15 cellular contexts compared by ENCODE assay signal in the genomic region with DNA sequence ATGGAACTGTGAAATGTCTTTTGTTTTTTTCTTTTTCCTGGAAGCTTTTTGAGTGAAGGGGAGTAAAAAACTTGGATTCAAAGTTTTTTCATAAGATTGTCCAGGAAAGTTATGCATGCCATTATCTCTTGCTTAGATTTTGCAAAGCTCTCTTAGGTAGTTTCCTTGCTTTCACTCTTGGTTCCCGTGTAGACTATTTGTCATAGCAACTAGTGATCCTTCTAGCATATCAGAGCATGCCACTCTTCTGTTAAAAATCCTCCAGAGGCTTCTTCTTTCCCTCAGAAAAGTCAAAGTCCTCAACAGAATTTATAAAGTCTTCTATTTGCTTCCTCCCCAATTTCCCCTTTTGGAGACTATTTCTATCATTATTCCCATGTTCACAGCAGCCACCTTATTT. TPM values are rescaled to one million over a fixed set of nuclear protein-coding genes. Genes with fewer than 3 reads are reported as not detected.
DNase-seq lines count a peak whose midpoint lies in the region; ATAC-seq and TF ChIP-seq lines count a peak whose summit lies in the region.
"Had no signal": no experiment of that assay in that cellular context is flagged by ENCODE, and none has a peak within 500 bp of the region (broad histone marks: within the 10 kb centered on the region; RNA-seq: fewer than 3 reads in every experiment).

No MANE protein-coding gene starts in this region.

- peak; percentile 90 for ATAC-seq in GM18502 (IDR thresholded peaks at IDR 0.05; ENCODE audit: poor library complexity, unreplicated experiment)
- ATAC-seq in GM21423 (IDR thresholded peaks at IDR 0.05; ENCODE audit: unreplicated experiment): peak; percentile 80
- peak; percentile 78 for ATAC-seq in HG03060 (IDR thresholded peaks at IDR 0.05; ENCODE audit: low read depth, unreplicated experiment)
- ATAC-seq in WTC11: no peak
- ATAC-seq: activated naive CD4-positive, alpha-beta T cell treated with anti-CD3 and anti-CD28 coated beads, Interleukin-2, amount 50 U/mL, for 72 hours; left cardiac atrium; pancreas had no signal

- peaks cover 3% of the 10 kb centered on the region for H3K4me1 ChIP-seq in suprapubic skin

- no peaks in the 10 kb centered on the region for H3K27me3 ChIP-seq in suprapubic skin
- H3K27me3 ChIP-seq: pancreas had no signal

- H3K36me3 Mint-ChIP-seq in WTC11: peaks cover 8% of the 10 kb centered on the region

- no peaks in the 10 kb centered on the region for H3K36me3 ChIP-seq in suprapubic skin
- H3K36me3 ChIP-seq: pancreas had no signal

- no peaks in the 10 kb centered on the region for H3K27me3 Mint-ChIP-seq in WTC11 (ENCODE audit: low read depth)

- CTCF ChIA-PET in WTC11 (lab: Charles Lee): interaction anchor here (0.9 to 1.3 kb wide), 3 partner anchors 22 to 141 kb away, joined by 3 to 6 read pairs (median 4); no protein-coding TSS in a partner anchor

- H3K4me3 Mint-ChIP-seq in WTC11: no peak overlapping the region

- H3K27ac Mint-ChIP-seq in WTC11: peak overlapping the region; percentile 67
- H3K27ac Mint-ChIP-seq: activated naive CD4-positive, alpha-beta T cell treated with anti-CD3 and anti-CD28 coated beads, Interleukin-2, amount 50 U/mL, for 72 hours had no signal

- H3K9me3 ChIP-seq in suprapubic skin: no peaks in the 10 kb centered on the region
- H3K9me3 ChIP-seq: pancreas had no signal

- POLR2A ChIA-PET in WTC11 (lab: Charles Lee): no interaction called here

- DNase-seq in WTC11 (ENCODE audit: low spot score): no peak
- DNase-seq in epidermal melanocyte (ENCODE audit: insufficient read length, low spot score): no peak
- DNase-seq in cerebellar nuclear complex (lab: John Stamatoyannopoulos, UW): no peak
- no peak for DNase-seq in NCI-H1694 (lab: John Stamatoyannopoulos, UW)
- DNase-seq in suprapubic skin (ENCODE audit: low spot score in 2 of 2): no peak
- DNase-seq: activated CD4-positive, CD25-positive, alpha-beta regulatory T cell treated with anti-CD3 and anti-CD28 coated beads, Interleukin-2, amount 50 U/mL, for 72 hours; C1 segment of cervical spinal cord; left cardiac atrium; MM.1S; pancreas had no signal

- TF ChIP-seq CTCF in WTC11 (IDR thresholded peaks at IDR 0.05) (no peak), suprapubic skin (IDR thresholded peaks at IDR 0.05) (no peak)

- WGBS in suprapubic skin: 56% methylated on average over 1 of the region's 1 CpG

- no peak for TF ChIP-seq POLR2A in suprapubic skin (IDR thresholded peaks at IDR 0.05)

- no peak for TF ChIP-seq EP300 in suprapubic skin (IDR thresholded peaks at IDR 0.05)

- no peak overlapping the region for H3K27ac ChIP-seq in suprapubic skin
- H3K27ac ChIP-seq: epithelial cell of prostate, pancreas had no signal

- no peak overlapping the region for H3K4me3 ChIP-seq in suprapubic skin
- H3K4me3 ChIP-seq: pancreas had no signal

- H3K4me1 Mint-ChIP-seq in WTC11: peaks cover 72% of the 10 kb centered on the region

- H3K9me3 Mint-ChIP-seq in WTC11: peaks cover 5% of the 10 kb centered on the region
- H3K9me3 Mint-ChIP-seq: activated naive CD4-positive, alpha-beta T cell treated with anti-CD3 and anti-CD28 coated beads, Interleukin-2, amount 50 U/mL, for 72 hours had no signal

TF ChIP-seq in WTC11, 78 proteins besides CTCF, POLR2A, EP300 and RAD21 (continues in another document):
- TF ChIP-seq, protein P1, sequence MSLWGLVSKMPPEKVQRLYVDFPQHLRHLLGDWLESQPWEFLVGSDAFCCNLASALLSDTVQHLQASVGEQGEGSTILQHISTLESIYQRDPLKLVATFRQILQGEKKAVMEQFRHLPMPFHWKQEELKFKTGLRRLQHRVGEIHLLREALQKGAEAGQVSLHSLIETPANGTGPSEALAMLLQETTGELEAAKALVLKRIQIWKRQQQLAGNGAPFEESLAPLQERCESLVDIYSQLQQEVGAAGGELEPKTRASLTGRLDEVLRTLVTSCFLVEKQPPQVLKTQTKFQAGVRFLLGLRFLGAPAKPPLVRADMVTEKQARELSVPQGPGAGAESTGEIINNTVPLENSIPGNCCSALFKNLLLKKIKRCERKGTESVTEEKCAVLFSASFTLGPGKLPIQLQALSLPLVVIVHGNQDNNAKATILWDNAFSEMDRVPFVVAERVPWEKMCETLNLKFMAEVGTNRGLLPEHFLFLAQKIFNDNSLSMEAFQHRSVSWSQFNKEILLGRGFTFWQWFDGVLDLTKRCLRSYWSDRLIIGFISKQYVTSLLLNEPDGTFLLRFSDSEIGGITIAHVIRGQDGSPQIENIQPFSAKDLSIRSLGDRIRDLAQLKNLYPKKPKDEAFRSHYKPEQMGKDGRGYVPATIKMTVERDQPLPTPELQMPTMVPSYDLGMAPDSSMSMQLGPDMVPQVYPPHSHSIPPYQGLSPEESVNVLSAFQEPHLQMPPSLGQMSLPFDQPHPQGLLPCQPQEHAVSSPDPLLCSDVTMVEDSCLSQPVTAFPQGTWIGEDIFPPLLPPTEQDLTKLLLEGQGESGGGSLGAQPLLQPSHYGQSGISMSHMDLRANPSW (CRISPR knock-in tag; conservative IDR thresholded peaks at IDR 0.05; ENCODE audit: low read depth): no peak
- TF ChIP-seq RORB (CRISPR knock-in tag; IDR thresholded peaks at IDR 0.05) (no peak), ATF1 (CRISPR knock-in tag; IDR thresholded peaks at IDR 0.05) (no peak), FOXK1 (CRISPR knock-in tag; IDR thresholded peaks at IDR 0.05) (no peak), GTF2I (CRISPR knock-in tag; conservative IDR thresholded peaks at IDR 0.05) (no peak), IRF2 (CRISPR knock-in tag; IDR thresholded peaks at IDR 0.05; ENCODE audit: borderline replicate concordance, low read depth) (no peak), TP53 (CRISPR knock-in tag; IDR thresholded peaks at IDR 0.05) (no peak), ZNF121 (CRISPR knock-in tag; IDR thresholded peaks at IDR 0.05) (no peak), EMX1 (CRISPR knock-in tag; IDR thresholded peaks at IDR 0.05) (no peak), NR1H2 (CRISPR knock-in tag; IDR thresholded peaks at IDR 0.05) (no peak)
- TF ChIP-seq, protein P2, sequence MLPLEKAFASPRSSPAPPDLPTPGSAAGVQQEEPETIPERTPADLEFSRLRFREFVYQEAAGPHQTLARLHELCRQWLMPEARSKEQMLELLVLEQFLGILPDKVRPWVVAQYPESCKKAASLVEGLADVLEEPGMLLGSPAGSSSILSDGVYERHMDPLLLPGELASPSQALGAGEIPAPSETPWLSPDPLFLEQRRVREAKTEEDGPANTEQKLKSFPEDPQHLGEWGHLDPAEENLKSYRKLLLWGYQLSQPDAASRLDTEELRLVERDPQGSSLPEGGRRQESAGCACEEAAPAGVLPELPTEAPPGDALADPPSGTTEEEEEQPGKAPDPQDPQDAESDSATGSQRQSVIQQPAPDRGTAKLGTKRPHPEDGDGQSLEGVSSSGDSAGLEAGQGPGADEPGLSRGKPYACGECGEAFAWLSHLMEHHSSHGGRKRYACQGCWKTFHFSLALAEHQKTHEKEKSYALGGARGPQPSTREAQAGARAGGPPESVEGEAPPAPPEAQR (CRISPR knock-in tag; IDR thresholded peaks at IDR 0.05): no peak
- TF ChIP-seq, protein P3, sequence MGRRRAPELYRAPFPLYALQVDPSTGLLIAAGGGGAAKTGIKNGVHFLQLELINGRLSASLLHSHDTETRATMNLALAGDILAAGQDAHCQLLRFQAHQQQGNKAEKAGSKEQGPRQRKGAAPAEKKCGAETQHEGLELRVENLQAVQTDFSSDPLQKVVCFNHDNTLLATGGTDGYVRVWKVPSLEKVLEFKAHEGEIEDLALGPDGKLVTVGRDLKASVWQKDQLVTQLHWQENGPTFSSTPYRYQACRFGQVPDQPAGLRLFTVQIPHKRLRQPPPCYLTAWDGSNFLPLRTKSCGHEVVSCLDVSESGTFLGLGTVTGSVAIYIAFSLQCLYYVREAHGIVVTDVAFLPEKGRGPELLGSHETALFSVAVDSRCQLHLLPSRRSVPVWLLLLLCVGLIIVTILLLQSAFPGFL (CRISPR knock-in tag; IDR thresholded peaks at IDR 0.05; ENCODE audit: borderline replicate concordance): no peak
- TF ChIP-seq, protein P4, sequence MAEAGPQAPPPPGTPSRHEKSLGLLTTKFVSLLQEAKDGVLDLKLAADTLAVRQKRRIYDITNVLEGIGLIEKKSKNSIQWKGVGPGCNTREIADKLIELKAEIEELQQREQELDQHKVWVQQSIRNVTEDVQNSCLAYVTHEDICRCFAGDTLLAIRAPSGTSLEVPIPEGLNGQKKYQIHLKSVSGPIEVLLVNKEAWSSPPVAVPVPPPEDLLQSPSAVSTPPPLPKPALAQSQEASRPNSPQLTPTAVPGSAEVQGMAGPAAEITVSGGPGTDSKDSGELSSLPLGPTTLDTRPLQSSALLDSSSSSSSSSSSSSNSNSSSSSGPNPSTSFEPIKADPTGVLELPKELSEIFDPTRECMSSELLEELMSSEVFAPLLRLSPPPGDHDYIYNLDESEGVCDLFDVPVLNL (CRISPR knock-in tag; IDR thresholded peaks at IDR 0.05; ENCODE audit: borderline replicate concordance, low read depth): no peak

RNA-seq across cellular contexts. Expression of a gene that starts 21.1 kb away (rescaled TPM):
- total RNA-seq in WTC11 (2021) (64.5 to 78.0 TPM (median 72.4 TPM) in 3 replicates), suprapubic skin (10 to 100 TPM in 1 of 4 donors, 1 to 10 TPM in 3; 5.2 to 16.4 (median 7.5) TPM)

RNA-seq across cellular contexts. Expression of a gene that starts 21.3 kb away (rescaled TPM):
- total RNA-seq in WTC11 (2021) (15.0 to 18.2 TPM (median 16.6 TPM) in 3 replicates), suprapubic skin (10 to 100 TPM in 3 of 4 donors, 1 to 10 TPM in 1; 9.3 to 14.8 (median 12.6) TPM)
